Comparison of ENCODE assay signal across 8 cellular contexts in genomic region chr6:2891768-2892170, GRCh38.
DNase-seq lines count a peak whose midpoint lies in the region; ATAC-seq lines count a peak whose summit lies in the region.

No MANE protein-coding gene starts in this region.

- ATAC-seq in HG03520 (IDR thresholded peaks at IDR 0.05; ENCODE audit: unreplicated experiment), result no peak

- DNase-seq in DMS153 (lab: John Stamatoyannopoulos, UW) (peak; percentile 35), DMS153 treated with DMSO at 0.1 percent for 48 hours (lab: John Stamatoyannopoulos, UW; ENCODE audit: unreplicated experiment) (no peak), T-helper 1 cell (peak; percentile 57 to 92 (median 72)), foreskin melanocyte (no peak), globus pallidus (ENCODE audit: low spot score) (no peak)
- DNase-seq in effector CD4-positive, alpha-beta T cell, result peak; percentile 78
- peak; percentile 56 for DNase-seq in stimulated activated naive CD4-positive, alpha-beta T cell treated with Interleukin-2 at 50 U/mL for 16 hours (lab: John Stamatoyannopoulos, UW)

Comparison
In these comparisons a context has a peak if more than half of its experiments do, and no peak if none do; other contexts are left out.
1. DNase-seq: peak in DMS153 (single experiment), T-helper 1 cell (5 of 5), effector CD4-positive, alpha-beta T cell (single experiment) and stimulated activated naive CD4-positive, alpha-beta T cell treated with Interleukin-2 at 50 U/mL for 16 hours (single experiment); none in DMS153 treated with DMSO at 0.1 percent for 48 hours (single experiment), foreskin melanocyte (single experiment) and globus pallidus (single experiment).